Comparison of ENCODE assay signal across 10 cellular contexts in the genomic region with DNA sequence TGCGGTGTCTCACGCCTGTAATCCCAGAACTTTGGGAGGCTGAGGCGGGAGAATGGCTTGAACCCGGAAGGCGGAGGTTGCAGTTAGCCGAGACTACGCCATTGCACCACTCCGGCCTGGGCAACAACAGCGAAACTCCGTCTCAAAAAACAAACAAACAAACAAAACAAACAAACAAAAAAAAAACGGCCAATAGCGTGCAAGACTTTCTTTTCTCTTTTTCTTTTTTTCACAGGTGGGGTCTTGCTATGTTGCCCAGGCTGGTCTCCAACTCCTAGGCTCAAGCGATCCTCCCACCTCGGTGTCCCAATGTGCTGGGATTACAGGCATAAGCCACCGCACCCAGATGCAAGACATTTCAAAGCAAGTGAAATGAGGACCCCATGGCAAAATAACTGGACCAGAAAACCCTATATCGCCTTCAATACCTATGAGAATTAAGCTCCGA.
DNase-seq lines count a peak whose midpoint lies in the region; ATAC-seq and TF ChIP-seq lines count a peak whose summit lies in the region.
"Had no signal": no experiment of that assay in that cellular context is flagged by ENCODE, and none has a peak within 500 bp of the region (broad histone marks: within the 10 kb centered on the region; RNA-seq: fewer than 3 reads in every experiment).

No MANE protein-coding gene starts in this region.

- peaks cover 56% of the 10 kb centered on the region for H3K4me1 Mint-ChIP-seq in activated T-cell treated with anti-CD3 and anti-CD28 coated beads, Interleukin-2, amount 50 U/mL, for 24 hours (ENCODE audit: low read depth)
- peaks cover 53% of the 10 kb centered on the region for H3K4me1 Mint-ChIP-seq in memory B cell

- H3K27ac ChIP-seq in tibial artery: peak overlapping the region in 1 of 2 donors; percentile 99

- H3K4me3 ChIP-seq in astrocyte of the cerebellum (ENCODE audit: low read depth, low read length): peak overlapping the region; percentile 94
- H3K4me3 ChIP-seq in tibial artery: peak overlapping the region; percentile 83 to 94

- no peak overlapping the region for H3K27ac Mint-ChIP-seq in activated T-cell treated with anti-CD3 and anti-CD28 coated beads, Interleukin-2, amount 50 U/mL, for 24 hours
- peak overlapping the region; percentile 80 for H3K27ac Mint-ChIP-seq in memory B cell

- H3K36me3 Mint-ChIP-seq in activated T-cell treated with anti-CD3 and anti-CD28 coated beads, Interleukin-2, amount 50 U/mL, for 24 hours (ENCODE audit: low read depth): peaks cover 8% of the 10 kb centered on the region
- H3K36me3 Mint-ChIP-seq in memory B cell: peaks cover 4% of the 10 kb centered on the region

- no peaks in the 10 kb centered on the region for H3K27me3 ChIP-seq in tibial artery

- no peak for ATAC-seq in memory B cell (ENCODE audit: low read depth)
- no peak for ATAC-seq in HG02759 (IDR thresholded peaks at IDR 0.05; ENCODE audit: unreplicated experiment)

- no peaks in the 10 kb centered on the region for H3K9me3 Mint-ChIP-seq in activated T-cell treated with anti-CD3 and anti-CD28 coated beads, Interleukin-2, amount 50 U/mL, for 24 hours
- no peaks in the 10 kb centered on the region for H3K9me3 Mint-ChIP-seq in memory B cell

- DNase-seq in activated T-cell treated with anti-CD3 and anti-CD28 coated beads, Interleukin-2, amount 50 U/mL, for 24 hours: no peak
- DNase-seq in activated T-cell treated with anti-CD3 and anti-CD28 coated beads for 4 hours (no peak), astrocyte of the cerebellum (ENCODE audit: low read depth) (no peak), memory B cell (ENCODE audit: low spot score in 2 of 2) (no peak), tibial artery (no peak), NCI-H128 (lab: John Stamatoyannopoulos, UW; ENCODE audit: unreplicated experiment) (no peak), UCSD-AML1 (lab: John Stamatoyannopoulos, UW; ENCODE audit: unreplicated experiment) (no peak)
- DNase-seq: activated CD4-positive, alpha-beta T cell treated with anti-CD3 and anti-CD28 coated beads, Interleukin-2, amount 50 U/mL, for 1 hour; MV-4-11 had no signal

- H3K4me1 ChIP-seq in tibial artery: peaks cover 0 to 48% (median 30%) of the 10 kb centered on the region in 4 donors

- TF ChIP-seq CTCF in astrocyte of the cerebellum (IDR thresholded peaks at IDR 0.05; ENCODE audit: low read depth, low read length, missing control alignments) (no peak), tibial artery (IDR thresholded peaks at IDR 0.05) (no peak)

- intact Hi-C loops in tibial artery (cut with DNase I; ENCODE audit: low total_unique reads): no loop called here

- in situ Hi-C loops in astrocyte of the cerebellum (cut with HindIII; ENCODE audit: low sequenced_read_pairs): no loop called here

- H3K9me3 ChIP-seq in tibial artery: no peaks in the 10 kb centered on the region

- peak overlapping the region; percentile 90 for H3K4me3 Mint-ChIP-seq in activated T-cell treated with anti-CD3 and anti-CD28 coated beads, Interleukin-2, amount 50 U/mL, for 24 hours
- peak overlapping the region; percentile 85 for H3K4me3 Mint-ChIP-seq in memory B cell

- H3K27me3 Mint-ChIP-seq in activated T-cell treated with anti-CD3 and anti-CD28 coated beads, Interleukin-2, amount 50 U/mL, for 24 hours: no peaks in the 10 kb centered on the region
- H3K27me3 Mint-ChIP-seq in memory B cell: no peaks in the 10 kb centered on the region

- no peaks in the 10 kb centered on the region for H3K36me3 ChIP-seq in tibial artery
